ENCODE assay signal across 1 cellular context in the genomic region with DNA sequence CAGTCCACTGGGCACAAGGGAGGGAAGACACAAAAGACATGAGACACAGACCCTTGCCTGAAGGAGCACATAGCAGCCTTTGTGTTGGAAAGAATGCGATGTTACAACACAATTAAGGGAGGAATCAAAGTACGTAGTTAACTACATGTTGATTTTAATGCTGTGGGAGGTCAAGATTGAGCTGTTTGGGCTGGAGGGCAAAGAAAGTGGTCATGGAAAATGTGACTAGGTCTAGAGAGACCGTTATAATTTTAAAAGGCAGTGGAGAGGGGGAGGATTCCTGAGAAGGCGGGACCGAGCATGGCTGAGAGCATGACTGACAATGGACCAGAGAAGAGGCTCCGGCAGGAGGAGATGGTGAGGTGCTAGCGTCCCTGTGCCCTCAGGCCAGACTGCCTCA.
TF ChIP-seq lines count a peak whose summit lies in the region.

No MANE protein-coding gene starts in this region.

TF ChIP-seq in GM23338, 12 proteins besides CTCF, POLR2A, EP300 and RAD21 (continued from another document):
- TF ChIP-seq, protein P1, sequence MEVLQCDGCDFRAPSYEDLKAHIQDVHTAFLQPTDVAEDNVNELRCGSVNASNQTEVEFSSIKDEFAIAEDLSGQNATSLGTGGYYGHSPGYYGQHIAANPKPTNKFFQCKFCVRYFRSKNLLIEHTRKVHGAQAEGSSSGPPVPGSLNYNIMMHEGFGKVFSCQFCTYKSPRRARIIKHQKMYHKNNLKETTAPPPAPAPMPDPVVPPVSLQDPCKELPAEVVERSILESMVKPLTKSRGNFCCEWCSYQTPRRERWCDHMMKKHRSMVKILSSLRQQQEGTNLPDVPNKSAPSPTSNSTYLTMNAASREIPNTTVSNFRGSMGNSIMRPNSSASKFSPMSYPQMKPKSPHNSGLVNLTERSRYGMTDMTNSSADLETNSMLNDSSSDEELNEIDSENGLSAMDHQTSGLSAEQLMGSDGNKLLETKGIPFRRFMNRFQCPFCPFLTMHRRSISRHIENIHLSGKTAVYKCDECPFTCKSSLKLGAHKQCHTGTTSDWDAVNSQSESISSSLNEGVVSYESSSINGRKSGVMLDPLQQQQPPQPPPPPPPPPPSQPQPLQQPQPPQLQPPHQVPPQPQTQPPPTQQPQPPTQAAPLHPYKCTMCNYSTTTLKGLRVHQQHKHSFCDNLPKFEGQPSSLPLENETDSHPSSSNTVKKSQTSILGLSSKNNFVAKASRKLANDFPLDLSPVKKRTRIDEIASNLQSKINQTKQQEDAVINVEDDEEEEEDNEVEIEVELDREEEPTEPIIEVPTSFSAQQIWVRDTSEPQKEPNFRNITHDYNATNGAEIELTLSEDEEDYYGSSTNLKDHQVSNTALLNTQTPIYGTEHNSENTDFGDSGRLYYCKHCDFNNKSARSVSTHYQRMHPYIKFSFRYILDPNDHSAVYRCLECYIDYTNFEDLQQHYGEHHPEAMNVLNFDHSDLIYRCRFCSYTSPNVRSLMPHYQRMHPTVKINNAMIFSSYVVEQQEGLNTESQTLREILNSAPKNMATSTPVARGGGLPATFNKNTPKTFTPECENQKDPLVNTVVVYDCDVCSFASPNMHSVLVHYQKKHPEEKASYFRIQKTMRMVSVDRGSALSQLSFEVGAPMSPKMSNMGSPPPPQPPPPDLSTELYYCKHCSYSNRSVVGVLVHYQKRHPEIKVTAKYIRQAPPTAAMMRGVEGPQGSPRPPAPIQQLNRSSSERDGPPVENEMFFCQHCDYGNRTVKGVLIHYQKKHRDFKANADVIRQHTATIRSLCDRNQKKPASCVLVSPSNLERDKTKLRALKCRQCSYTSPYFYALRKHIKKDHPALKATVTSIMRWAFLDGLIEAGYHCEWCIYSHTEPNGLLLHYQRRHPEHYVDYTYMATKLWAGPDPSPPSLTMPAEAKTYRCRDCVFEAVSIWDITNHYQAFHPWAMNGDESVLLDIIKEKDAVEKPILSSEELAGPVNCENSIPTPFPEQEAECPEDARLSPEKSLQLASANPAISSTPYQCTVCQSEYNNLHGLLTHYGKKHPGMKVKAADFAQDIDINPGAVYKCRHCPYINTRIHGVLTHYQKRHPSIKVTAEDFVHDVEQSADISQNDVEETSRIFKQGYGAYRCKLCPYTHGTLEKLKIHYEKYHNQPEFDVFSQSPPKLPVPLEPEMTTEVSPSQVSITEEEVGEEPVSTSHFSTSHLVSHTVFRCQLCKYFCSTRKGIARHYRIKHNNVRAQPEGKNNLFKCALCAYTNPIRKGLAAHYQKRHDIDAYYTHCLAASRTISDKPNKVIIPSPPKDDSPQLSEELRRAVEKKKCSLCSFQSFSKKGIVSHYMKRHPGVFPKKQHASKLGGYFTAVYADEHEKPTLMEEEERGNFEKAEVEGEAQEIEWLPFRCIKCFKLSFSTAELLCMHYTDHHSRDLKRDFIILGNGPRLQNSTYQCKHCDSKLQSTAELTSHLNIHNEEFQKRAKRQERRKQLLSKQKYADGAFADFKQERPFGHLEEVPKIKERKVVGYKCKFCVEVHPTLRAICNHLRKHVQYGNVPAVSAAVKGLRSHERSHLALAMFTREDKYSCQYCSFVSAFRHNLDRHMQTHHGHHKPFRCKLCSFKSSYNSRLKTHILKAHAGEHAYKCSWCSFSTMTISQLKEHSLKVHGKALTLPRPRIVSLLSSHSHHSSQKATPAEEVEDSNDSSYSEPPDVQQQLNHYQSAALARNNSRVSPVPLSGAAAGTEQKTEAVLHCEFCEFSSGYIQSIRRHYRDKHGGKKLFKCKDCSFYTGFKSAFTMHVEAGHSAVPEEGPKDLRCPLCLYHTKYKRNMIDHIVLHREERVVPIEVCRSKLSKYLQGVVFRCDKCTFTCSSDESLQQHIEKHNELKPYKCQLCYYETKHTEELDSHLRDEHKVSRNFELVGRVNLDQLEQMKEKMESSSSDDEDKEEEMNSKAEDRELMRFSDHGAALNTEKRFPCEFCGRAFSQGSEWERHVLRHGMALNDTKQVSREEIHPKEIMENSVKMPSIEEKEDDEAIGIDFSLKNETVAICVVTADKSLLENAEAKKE (CRISPR knock-in tag; IDR thresholded peaks at IDR 0.05): no peak
- TF ChIP-seq POLR2AphosphoS5 (IDR thresholded peaks at IDR 0.05; ENCODE audit: low read depth) (no peak), STAT1 (IDR thresholded peaks at IDR 0.05; ENCODE audit: unreplicated experiment) (no peak), CREB1 (CRISPR knock-in tag; IDR thresholded peaks at IDR 0.05; ENCODE audit: low read depth) (no peak), ZNF114 (CRISPR knock-in tag; IDR thresholded peaks at IDR 0.05) (no peak), ZNF331 (CRISPR knock-in tag; IDR thresholded peaks at IDR 0.05; ENCODE audit: low read depth) (no peak)
- TF ChIP-seq, protein P2, sequence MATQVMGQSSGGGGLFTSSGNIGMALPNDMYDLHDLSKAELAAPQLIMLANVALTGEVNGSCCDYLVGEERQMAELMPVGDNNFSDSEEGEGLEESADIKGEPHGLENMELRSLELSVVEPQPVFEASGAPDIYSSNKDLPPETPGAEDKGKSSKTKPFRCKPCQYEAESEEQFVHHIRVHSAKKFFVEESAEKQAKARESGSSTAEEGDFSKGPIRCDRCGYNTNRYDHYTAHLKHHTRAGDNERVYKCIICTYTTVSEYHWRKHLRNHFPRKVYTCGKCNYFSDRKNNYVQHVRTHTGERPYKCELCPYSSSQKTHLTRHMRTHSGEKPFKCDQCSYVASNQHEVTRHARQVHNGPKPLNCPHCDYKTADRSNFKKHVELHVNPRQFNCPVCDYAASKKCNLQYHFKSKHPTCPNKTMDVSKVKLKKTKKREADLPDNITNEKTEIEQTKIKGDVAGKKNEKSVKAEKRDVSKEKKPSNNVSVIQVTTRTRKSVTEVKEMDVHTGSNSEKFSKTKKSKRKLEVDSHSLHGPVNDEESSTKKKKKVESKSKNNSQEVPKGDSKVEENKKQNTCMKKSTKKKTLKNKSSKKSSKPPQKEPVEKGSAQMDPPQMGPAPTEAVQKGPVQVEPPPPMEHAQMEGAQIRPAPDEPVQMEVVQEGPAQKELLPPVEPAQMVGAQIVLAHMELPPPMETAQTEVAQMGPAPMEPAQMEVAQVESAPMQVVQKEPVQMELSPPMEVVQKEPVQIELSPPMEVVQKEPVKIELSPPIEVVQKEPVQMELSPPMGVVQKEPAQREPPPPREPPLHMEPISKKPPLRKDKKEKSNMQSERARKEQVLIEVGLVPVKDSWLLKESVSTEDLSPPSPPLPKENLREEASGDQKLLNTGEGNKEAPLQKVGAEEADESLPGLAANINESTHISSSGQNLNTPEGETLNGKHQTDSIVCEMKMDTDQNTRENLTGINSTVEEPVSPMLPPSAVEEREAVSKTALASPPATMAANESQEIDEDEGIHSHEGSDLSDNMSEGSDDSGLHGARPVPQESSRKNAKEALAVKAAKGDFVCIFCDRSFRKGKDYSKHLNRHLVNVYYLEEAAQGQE (IDR thresholded peaks at IDR 0.05; ENCODE audit: unreplicated experiment): no peak
